In the genomic region with DNA sequence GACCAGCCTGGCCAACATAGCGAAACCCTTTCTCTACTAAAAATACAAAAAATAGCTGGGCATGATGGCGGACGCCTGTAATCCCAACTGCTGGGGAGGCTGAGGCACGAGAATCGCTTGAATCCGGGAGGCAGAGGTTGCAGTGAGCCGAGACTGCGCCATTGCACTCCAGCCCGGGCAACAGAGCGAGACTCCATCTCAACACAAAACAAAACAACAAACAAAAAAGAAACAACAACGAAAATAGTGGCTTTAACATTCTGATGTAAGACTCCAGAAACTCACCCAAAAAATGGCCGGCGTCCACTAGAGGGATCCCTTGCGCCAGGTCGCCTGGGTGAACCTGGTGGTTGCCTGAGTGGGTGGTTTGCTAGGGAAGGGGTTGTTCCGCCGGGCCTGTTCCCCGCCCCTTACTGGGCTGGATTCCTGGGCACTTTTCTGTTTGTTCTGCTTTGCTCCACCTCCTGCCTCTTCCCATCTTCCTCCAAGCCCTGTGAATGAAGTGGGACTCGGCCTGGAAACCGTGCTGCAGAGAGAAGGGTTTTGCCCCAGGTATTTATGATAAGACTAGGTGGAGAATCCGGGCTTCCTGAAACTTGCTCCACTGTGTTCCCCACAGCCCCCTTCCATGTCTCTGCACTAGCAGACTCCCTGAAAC, we compare ENCODE assay signal across 1 cellular context.
TF ChIP-seq lines count a peak whose summit lies in the region.

No MANE protein-coding gene starts in this region.

TF ChIP-seq in GM12878, 131 proteins besides CTCF, POLR2A, EP300 and RAD21:
- TF ChIP-seq ETV6 (conservative IDR thresholded peaks at IDR 0.05 in 1 of 2, IDR thresholded peaks at IDR 0.05 in 1 of 2; ENCODE audit: borderline replicate concordance in 1 of 2, low read depth in 1 of 2): no peak
- TF ChIP-seq WRNIP1 (IDR thresholded peaks at IDR 0.05; ENCODE audit: borderline replicate concordance, low read depth, low read length): no peak
- TF ChIP-seq ZNF24 (IDR thresholded peaks at IDR 0.05): no peak
- TF ChIP-seq RUNX3 (IDR thresholded peaks at IDR 0.05; ENCODE audit: low read length): 0 out of 2 replicates have a peak, but pooled peaks have one; percentile 37
- TF ChIP-seq STAT1 (conservative IDR thresholded peaks at IDR 0.05): no peak
- no peak for TF ChIP-seq NFYA (IDR thresholded peaks at IDR 0.05; ENCODE audit: borderline replicate concordance, low read depth, low read length)
- TF ChIP-seq EGR1 (IDR thresholded peaks at IDR 0.05; ENCODE audit: borderline replicate concordance in 1 of 2, low read depth in 2 of 2, low read length in 2 of 2): peak in 1 of 2 experiments; percentile 52; a peak in 1 of 3 replicates
- TF ChIP-seq NFIC (IDR thresholded peaks at IDR 0.05; ENCODE audit: low read depth, low read length): no peak
- TF ChIP-seq POU2F2 (IDR thresholded peaks at IDR 0.05; ENCODE audit: borderline replicate concordance, low read depth, low read length): no peak
- TF ChIP-seq SMC3 (IDR thresholded peaks at IDR 0.05; ENCODE audit: borderline replicate concordance, low read length): peak; percentile 36; the same call in 1 of the 2 replicates
- TF ChIP-seq YY1 (IDR thresholded peaks at IDR 0.05; ENCODE audit: low read depth, low read length): peak; percentile 90
- peak; percentile 35; the same call in 1 of the 2 replicates for TF ChIP-seq HDGF (IDR thresholded peaks at IDR 0.05)
- TF ChIP-seq, protein P1, sequence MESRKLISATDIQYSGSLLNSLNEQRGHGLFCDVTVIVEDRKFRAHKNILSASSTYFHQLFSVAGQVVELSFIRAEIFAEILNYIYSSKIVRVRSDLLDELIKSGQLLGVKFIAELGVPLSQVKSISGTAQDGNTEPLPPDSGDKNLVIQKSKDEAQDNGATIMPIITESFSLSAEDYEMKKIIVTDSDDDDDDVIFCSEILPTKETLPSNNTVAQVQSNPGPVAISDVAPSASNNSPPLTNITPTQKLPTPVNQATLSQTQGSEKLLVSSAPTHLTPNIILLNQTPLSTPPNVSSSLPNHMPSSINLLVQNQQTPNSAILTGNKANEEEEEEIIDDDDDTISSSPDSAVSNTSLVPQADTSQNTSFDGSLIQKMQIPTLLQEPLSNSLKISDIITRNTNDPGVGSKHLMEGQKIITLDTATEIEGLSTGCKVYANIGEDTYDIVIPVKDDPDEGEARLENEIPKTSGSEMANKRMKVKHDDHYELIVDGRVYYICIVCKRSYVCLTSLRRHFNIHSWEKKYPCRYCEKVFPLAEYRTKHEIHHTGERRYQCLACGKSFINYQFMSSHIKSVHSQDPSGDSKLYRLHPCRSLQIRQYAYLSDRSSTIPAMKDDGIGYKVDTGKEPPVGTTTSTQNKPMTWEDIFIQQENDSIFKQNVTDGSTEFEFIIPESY (IDR thresholded peaks at IDR 0.05): no peak
- TF ChIP-seq MEF2A (IDR thresholded peaks at IDR 0.05; ENCODE audit: insufficient read depth, low read depth, low read length): no peak
